ENCODE assay signal across 10 cellular contexts in genomic region chr4:76738081-76738931, GRCh38.
A peak's percentile ranks its signal among the peaks of the same experiment; 100 is the strongest.
DNase-seq lines count a peak whose midpoint lies in the region; FAIRE-seq and TF ChIP-seq lines count a peak whose summit lies in the region.
"Had no signal": no experiment of that assay in that cellular context is flagged by ENCODE, and none has a peak within 500 bp of the region (broad histone marks: within the 10 kb centered on the region; RNA-seq: fewer than 3 reads in every experiment).

No MANE protein-coding gene starts in this region.

- no peaks in the 10 kb centered on the region for H3K27me3 ChIP-seq in BJ (ENCODE audit: control insufficient read depth, insufficient read depth, low read length)
- H3K27me3 ChIP-seq in small intestine (ENCODE audit: control insufficient read depth in 2 of 2, insufficient read depth in 2 of 2, low read length in 2 of 2): no peaks in the 10 kb centered on the region

- H3K36me3 ChIP-seq in BJ (ENCODE audit: control insufficient read depth, insufficient read depth, low read length) (peaks cover 28% of the 10 kb centered on the region), small intestine (ENCODE audit: control insufficient read depth in 2 of 2, insufficient read depth in 2 of 2, low read length in 2 of 2) (peaks cover 0 to 19% of the 10 kb centered on the region in 2 donors)

- no peaks in the 10 kb centered on the region for H3K9me3 ChIP-seq in small intestine (ENCODE audit: control insufficient read depth, low read depth)

- peaks cover 34% of the 10 kb centered on the region for H3K36me3 Mint-ChIP-seq in HFFc6 (ENCODE audit: low read depth)
- H3K36me3 Mint-ChIP-seq in nephron progenitor cell (ENCODE audit: low read depth): peaks cover 74% of the 10 kb centered on the region

- POLR2A ChIA-PET in BJ (lab: Charles Lee): interaction anchor here (0.6 to 1.4 kb wide), 16 partner anchors 9 to 148 kb away, joined by 3 to 11 read pairs (median 4); no protein-coding TSS in a partner anchor

- TF ChIP-seq CTCF in BJ (IDR thresholded peaks at IDR 0.05; ENCODE audit: insufficient read depth, low read depth, low read length): no peak
- TF ChIP-seq CTCF in HFFc6 (IDR thresholded peaks at IDR 0.05): no peak
- TF ChIP-seq CTCF in nephron progenitor cell (IDR thresholded peaks at IDR 0.05): no peak

- no peak for FAIRE-seq in small intestine (lab: Jason Lieb, UNC)

- CTCF ChIA-PET in BJ (lab: Yijun Ruan, JAX): interaction anchor here (0.7 to 1.5 kb wide), 6 partner anchors 12 to 114 kb away, joined by 3 to 4 read pairs (median 3); no protein-coding TSS in a partner anchor

- H3K9me3 Mint-ChIP-seq in HFFc6 (peaks cover 5% of the 10 kb centered on the region), nephron progenitor cell (no peaks in the 10 kb centered on the region)

- H3K4me3 ChIP-seq in BJ (ENCODE audit: low read depth, low read length): no peak overlapping the region
- H3K4me3 ChIP-seq in small intestine (ENCODE audit: low read depth in 1 of 2, low read length in 2 of 2): no peak overlapping the region

- H3K27me3 Mint-ChIP-seq in HFFc6 (ENCODE audit: insufficient read depth) (peaks cover 2% of the 10 kb centered on the region; the same call in 1 of the 2 replicates), nephron progenitor cell (ENCODE audit: low read depth, poor library complexity) (no peaks in the 10 kb centered on the region)

- peaks cover 0 to 2% of the 10 kb centered on the region in 2 donors for H3K4me1 ChIP-seq in small intestine (ENCODE audit: control insufficient read depth in 2 of 2, insufficient read depth in 1 of 2, low read depth in 1 of 2, low read length in 1 of 2)

- H3K4me3 Mint-ChIP-seq in HFFc6 (peak overlapping the region; percentile 55), nephron progenitor cell (no peak overlapping the region)

- WGBS in small intestine, 3 donors: 53 to 73% (median 62%) methylated on average over 5 of the region's 5 CpGs

- H3K4me1 Mint-ChIP-seq in HFFc6 (ENCODE audit: low read depth): peaks cover 72% of the 10 kb centered on the region
- H3K4me1 Mint-ChIP-seq in nephron progenitor cell: peaks cover 49% of the 10 kb centered on the region

- H3K27ac ChIP-seq in small intestine (ENCODE audit: low read depth in 1 of 2, low read length in 1 of 2): peak overlapping the region in 1 of 2 donors; percentile 84

- peak; percentile 89 for DNase-seq in BJ (ENCODE audit: low read depth)
- DNase-seq in HFFc6: peak; percentile 94
- DNase-seq in cerebellar cortex (ENCODE audit: low spot score): peak; percentile 71
- no peak for DNase-seq in nephron progenitor cell
- no peak for DNase-seq in NCI-H2196 treated with DMSO at 0.1 percent for 48 hours (lab: John Stamatoyannopoulos, UW; ENCODE audit: unreplicated experiment)
- DNase-seq in nucleus accumbens (lab: John Stamatoyannopoulos, UW): no peak
- no peak for DNase-seq in putamen (ENCODE audit: low spot score)
- DNase-seq in small intestine: no peak
- DNase-seq: KBM-7, trophoblast cell had no signal

- H3K27ac Mint-ChIP-seq in HFFc6 (peak overlapping the region; percentile 87), nephron progenitor cell (peak overlapping the region; percentile 64)

Comparison
In these comparisons a context has a peak if more than half of its experiments do, and no peak if none do; other contexts are left out.
1. DNase-seq: peak in BJ (single experiment), HFFc6 (single experiment) and cerebellar cortex (single experiment); none in nephron progenitor cell (single experiment), NCI-H2196 treated with DMSO at 0.1 percent for 48 hours (single experiment), nucleus accumbens (0 of 56), putamen (single experiment) and small intestine (single experiment).